Comparison of ENCODE assay signal across 9 cellular contexts in the genomic region with DNA sequence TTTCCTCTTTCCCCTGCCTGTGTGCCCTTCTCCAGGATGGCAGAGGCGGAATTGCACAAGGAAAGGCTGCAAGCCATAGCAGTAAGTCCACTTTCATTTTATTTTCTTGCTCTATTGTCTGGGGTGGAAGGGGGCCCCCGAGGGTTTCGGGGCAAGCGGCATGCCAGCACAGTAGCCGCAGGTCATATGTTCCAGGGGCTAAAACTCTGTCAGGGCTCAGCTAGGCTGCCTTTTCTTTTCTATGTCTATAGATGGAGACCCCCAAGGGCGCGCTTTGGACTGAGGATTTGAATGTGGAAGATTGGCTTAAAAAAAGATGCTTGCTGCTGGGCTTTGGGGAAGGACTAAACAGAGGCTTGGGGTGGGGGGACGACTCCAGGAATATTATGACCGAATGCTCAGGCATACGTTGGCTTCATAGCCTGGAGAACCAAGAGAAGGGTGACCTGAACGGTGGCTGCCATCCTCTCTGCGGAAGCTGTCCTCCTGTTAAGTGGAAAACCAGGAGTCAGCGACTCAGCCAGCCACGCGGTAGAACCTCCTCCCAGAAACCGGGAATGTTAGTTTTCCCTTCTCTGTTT. TPM values are rescaled to one million over a fixed set of nuclear protein-coding genes. Genes with fewer than 3 reads are reported as not detected.
A peak's percentile ranks its signal among the peaks of the same experiment; 100 is the strongest.
DNase-seq lines count a peak whose midpoint lies in the region; ATAC-seq, FAIRE-seq and TF ChIP-seq lines count a peak whose summit lies in the region.
"Had no signal": no experiment of that assay in that cellular context is flagged by ENCODE, and none has a peak within 500 bp of the region (broad histone marks: within the 10 kb centered on the region; RNA-seq: fewer than 3 reads in every experiment).

No MANE protein-coding gene starts in this region.

- H3K9me3 Mint-ChIP-seq in CD14-positive monocyte: peaks cover 0 to 4% (median 0%) of the 10 kb centered on the region in 7 donors

- H3K27me3 ChIP-seq in iPS-20b (ENCODE audit: insufficient read depth, low read length): peaks cover 38% of the 10 kb centered on the region
- peaks cover 3 to 19% of the 10 kb centered on the region in 2 donors for H3K27me3 ChIP-seq in stomach smooth muscle (ENCODE audit: control insufficient read depth in 1 of 2, insufficient read depth in 2 of 2, low read length in 2 of 2)

- H3K36me3 Mint-ChIP-seq in CD14-positive monocyte: no peaks in the 10 kb centered on the region

- ATAC-seq in HG03280 (IDR thresholded peaks at IDR 0.05; ENCODE audit: unreplicated experiment): no peak

- peak overlapping the region; percentile 81; the same call in 1 of the 2 replicates for H3K9ac ChIP-seq in iPS-20b (ENCODE audit: low read depth, low read length)
- H3K9ac ChIP-seq in stomach smooth muscle (ENCODE audit: low read length in 2 of 2): peak overlapping the region; percentile 45 to 47

- no peaks in the 10 kb centered on the region for H3K36me3 ChIP-seq in iPS-20b (ENCODE audit: insufficient read depth, low read depth, low read length)
- no peaks in the 10 kb centered on the region for H3K36me3 ChIP-seq in stomach smooth muscle (ENCODE audit: control insufficient read depth in 2 of 2, insufficient read depth in 2 of 2, low read length in 2 of 2)

- no peak for FAIRE-seq in HTR-8/SVneo (lab: Jason Lieb, UNC)
- FAIRE-seq: endometrium had no signal

- TF ChIP-seq CTCF in CD14-positive monocyte (IDR thresholded peaks at IDR 0.05): no peak

- DNase-seq in HTR-8/SVneo (ENCODE audit: insufficient read length, low spot score) (peak; percentile 14), astrocyte of the hippocampus (ENCODE audit: low read depth, low spot score) (peak; percentile 48), HPDE6-E6E7 (ENCODE audit: extremely low spot score) (no peak), CD14-positive monocyte (ENCODE audit: low spot score) (no peak), head of caudate nucleus (no peak)

- intact Hi-C loops in CD14-positive monocyte (cut with micrococcal nuclease): no loop called here
- intact Hi-C loops in head of caudate nucleus (cut with DNase I): no loop called here

- peak overlapping the region in 1 of 2 donors; percentile 70 for H3K4me3 Mint-ChIP-seq in CD14-positive monocyte

- H3K27ac ChIP-seq in iPS-20b (ENCODE audit: low read length) (no peak overlapping the region), stomach smooth muscle (ENCODE audit: low read length) (no peak overlapping the region)

- H3K9me3 ChIP-seq in iPS-20b (ENCODE audit: insufficient read depth, low read depth, low read length) (no peaks in the 10 kb centered on the region), stomach smooth muscle (ENCODE audit: control insufficient read depth in 2 of 2, low read length in 2 of 2) (no peaks in the 10 kb centered on the region)

- peaks cover 32 to 54% (median 36%) of the 10 kb centered on the region in 3 donors for H3K27me3 Mint-ChIP-seq in CD14-positive monocyte (ENCODE audit: low read depth in 3 of 3)

- H3K4me3 ChIP-seq in iPS-20b (ENCODE audit: low read length) (peak overlapping the region; percentile 89), stomach smooth muscle (ENCODE audit: low read length in 2 of 2) (peak overlapping the region; percentile 59 to 73)

- peaks cover 5% of the 10 kb centered on the region for H3K4me1 Mint-ChIP-seq in CD14-positive monocyte

- H3K27ac Mint-ChIP-seq in CD14-positive monocyte: no peak overlapping the region

- H3K4me1 ChIP-seq in iPS-20b (ENCODE audit: insufficient read depth, low read length) (peaks cover 8% of the 10 kb centered on the region; the same call in 1 of the 2 replicates), stomach smooth muscle (ENCODE audit: control insufficient read depth, insufficient read depth, low read length) (peaks cover 7% of the 10 kb centered on the region)

RNA-seq across cellular contexts. Expression of gene PALM2AKAP2, which starts 0.5 kb away (rescaled TPM):
- polyA plus RNA-seq in CD14-positive monocyte: not detected

Comparison
In these comparisons a context has a peak if more than half of its experiments do, and no peak if none do; other contexts are left out.
1. DNase-seq: peak in HTR-8/SVneo (single experiment) and astrocyte of the hippocampus (single experiment); none in HPDE6-E6E7 (single experiment), CD14-positive monocyte (single experiment) and head of caudate nucleus (0 of 42).